8 cellular contexts compared by ENCODE assay signal in genomic region chr18:13500891-13501887, GRCh38.
DNase-seq lines count a peak whose midpoint lies in the region; TF ChIP-seq lines count a peak whose summit lies in the region.

No MANE protein-coding gene starts in this region.

- H3K4me3 ChIP-seq in fibroblast of pulmonary artery (replicated peaks; ENCODE audit: low read depth, low read length) (no peak overlapping the region), colonic mucosa (no peak overlapping the region)

- intact Hi-C loops in colonic mucosa (cut with DNase I) = no loop called here

- no peaks in the 10 kb centered on the region for H3K36me3 ChIP-seq in colonic mucosa

- no peaks in the 10 kb centered on the region for H3K9me3 ChIP-seq in colonic mucosa

- TF ChIP-seq CTCF in fibroblast of pulmonary artery (IDR thresholded peaks at IDR 0.05; ENCODE audit: low read length, missing control alignments) (no peak), osteocyte (IDR thresholded peaks at IDR 0.05) (no peak), colonic mucosa (IDR thresholded peaks at IDR 0.05) (no peak)

- no peaks in the 10 kb centered on the region for H3K9me3 Mint-ChIP-seq in osteocyte (ENCODE audit: unreplicated experiment)

- DNase-seq in GM03348 (ENCODE audit: low spot score) (peak; percentile 79), NCI-H774 (lab: John Stamatoyannopoulos, UW) (peak; percentile 67), fibroblast of pulmonary artery (ENCODE audit: low read depth) (peak; percentile 63), osteocyte (ENCODE audit: extremely low spot score, unreplicated experiment) (no peak), GF-D8 (lab: John Stamatoyannopoulos, UW) (no peak), colonic mucosa (no peak), retina (no peak)
- DNase-seq in activated effector memory CD4-positive, alpha-beta T cell treated with anti-CD3 and anti-CD28 coated beads, Interleukin-2, amount 50 U/mL, for 16 hours = no peak

- peaks cover 6% of the 10 kb centered on the region for H3K4me1 ChIP-seq in colonic mucosa

- no peak overlapping the region for H3K27ac ChIP-seq in colonic mucosa

- H3K36me3 Mint-ChIP-seq in osteocyte (ENCODE audit: unreplicated experiment) = peaks cover 2% of the 10 kb centered on the region

- no peak overlapping the region for H3K9ac ChIP-seq in colonic mucosa (ENCODE audit: low read depth in 2 of 2, low read length in 2 of 2)

- H3K4me3 Mint-ChIP-seq in osteocyte (ENCODE audit: unreplicated experiment) = no peak overlapping the region

- H3K27me3 ChIP-seq in colonic mucosa = no peaks in the 10 kb centered on the region

- H3K27ac Mint-ChIP-seq in osteocyte (ENCODE audit: unreplicated experiment) = peak overlapping the region; percentile 83

- peaks cover 8% of the 10 kb centered on the region for H3K27me3 Mint-ChIP-seq in osteocyte (ENCODE audit: unreplicated experiment)

- peaks cover 30% of the 10 kb centered on the region for H3K4me1 Mint-ChIP-seq in osteocyte (ENCODE audit: unreplicated experiment)

Comparison
In these comparisons a context has a peak if more than half of its experiments do, and no peak if none do; other contexts are left out.
1. DNase-seq: peak in GM03348 (single experiment), NCI-H774 (single experiment) and fibroblast of pulmonary artery (single experiment); none in osteocyte (single experiment), activated effector memory CD4-positive, alpha-beta T cell treated with anti-CD3 and anti-CD28 coated beads, Interleukin-2, amount 50 U/mL, for 16 hours (single experiment), GF-D8 (single experiment), colonic mucosa (single experiment) and retina (single experiment).